Comparison of ENCODE assay signal across 1 cellular context in the genomic region with DNA sequence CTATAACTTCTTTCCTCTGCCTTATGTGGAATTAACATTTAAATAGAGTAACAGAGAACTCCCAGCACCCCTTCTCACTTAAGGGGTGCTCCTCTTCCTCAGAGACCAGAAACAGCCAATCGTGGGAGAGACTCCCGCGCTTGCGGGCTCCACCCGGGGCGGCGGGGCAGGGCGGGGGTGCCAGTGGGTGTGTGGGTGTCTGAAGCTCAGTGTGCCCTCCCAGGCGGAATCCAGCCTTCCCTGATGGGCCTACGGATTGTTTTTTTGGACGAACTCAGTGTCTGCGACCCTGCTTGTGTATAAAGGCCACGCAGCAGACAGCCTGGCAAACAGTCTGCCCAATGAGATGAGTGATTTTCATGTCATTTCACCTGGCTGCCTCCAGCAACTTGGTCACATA.
TF ChIP-seq lines count a peak whose summit lies in the region.

No MANE protein-coding gene starts in this region.

TF ChIP-seq in H1, 55 proteins besides CTCF, POLR2A, EP300 and RAD21:
- TF ChIP-seq JUND (IDR thresholded peaks at IDR 0.05; ENCODE audit: low read length) (no peak), RBBP5 (IDR thresholded peaks at IDR 0.05; ENCODE audit: borderline replicate concordance, low read depth, low read length) (no peak), SP2 (IDR thresholded peaks at IDR 0.05; ENCODE audit: low read length) (no peak), BACH1 (IDR thresholded peaks at IDR 0.05; ENCODE audit: low read length) (no peak), PHF8 (conservative IDR thresholded peaks at IDR 0.05; ENCODE audit: low read depth, low read length) (no peak), CHD2 (IDR thresholded peaks at IDR 0.05; ENCODE audit: low read length) (no peak), TAF7 (optimal IDR thresholded peaks at IDR 0.05; ENCODE audit: borderline replicate concordance, low read depth, low read length) (no peak), TCF12 (IDR thresholded peaks at IDR 0.05; ENCODE audit: low read depth, low read length) (no peak), MAFK (IDR thresholded peaks at IDR 0.05; ENCODE audit: low read depth, low read length) (no peak), RNF2 (IDR thresholded peaks at IDR 0.05; ENCODE audit: borderline replicate concordance, low read depth, low read length, missing control alignments, poor library complexity, severe bottlenecking) (no peak), POLR2AphosphoS5 (IDR thresholded peaks at IDR 0.05; ENCODE audit: low read depth, low read length) (no peak; the same call in 1 of the 2 replicates)
- TF ChIP-seq, protein P1, sequence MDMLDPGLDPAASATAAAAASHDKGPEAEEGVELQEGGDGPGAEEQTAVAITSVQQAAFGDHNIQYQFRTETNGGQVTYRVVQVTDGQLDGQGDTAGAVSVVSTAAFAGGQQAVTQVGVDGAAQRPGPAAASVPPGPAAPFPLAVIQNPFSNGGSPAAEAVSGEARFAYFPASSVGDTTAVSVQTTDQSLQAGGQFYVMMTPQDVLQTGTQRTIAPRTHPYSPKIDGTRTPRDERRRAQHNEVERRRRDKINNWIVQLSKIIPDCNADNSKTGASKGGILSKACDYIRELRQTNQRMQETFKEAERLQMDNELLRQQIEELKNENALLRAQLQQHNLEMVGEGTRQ (IDR thresholded peaks at IDR 0.05; ENCODE audit: low read length), result no peak
